In genomic region chr11:61280883-61281580, GRCh38 we compare ENCODE assay signal across 2 cellular contexts.
TF ChIP-seq lines count a peak whose summit lies in the region.

No MANE protein-coding gene starts in this region.

TF ChIP-seq in HEK293, 187 proteins besides CTCF, POLR2A, EP300 and RAD21:
- no peak for TF ChIP-seq REPIN1 (tag by site-specific recombination; IDR thresholded peaks at IDR 0.05; ENCODE audit: low read depth)
- TF ChIP-seq PRDM1 (tag by site-specific recombination; IDR thresholded peaks at IDR 0.05): 0 out of 2 replicates have a peak, but pooled peaks have one; percentile 21
- no peak for TF ChIP-seq ZNF677 (tag by site-specific recombination; IDR thresholded peaks at IDR 0.05)
- no peak for TF ChIP-seq ZSCAN16 (tag by site-specific recombination; IDR thresholded peaks at IDR 0.05)
- TF ChIP-seq ZSCAN5A (tag by site-specific recombination; IDR thresholded peaks at IDR 0.05): no peak
- TF ChIP-seq ZNF404 (tag by site-specific recombination; IDR thresholded peaks at IDR 0.05): no peak

TF ChIP-seq in H1, 55 proteins besides CTCF, POLR2A, EP300 and RAD21:
- no peak for TF ChIP-seq TAF7 (optimal IDR thresholded peaks at IDR 0.05; ENCODE audit: borderline replicate concordance, low read depth, low read length)
- no peak for TF ChIP-seq KDM5A (IDR thresholded peaks at IDR 0.05; ENCODE audit: low read length)
- no peak for TF ChIP-seq NRF1 (IDR thresholded peaks at IDR 0.05; ENCODE audit: low read depth, low read length)
- no peak for TF ChIP-seq HDAC6 (IDR thresholded peaks at IDR 0.05; ENCODE audit: low read depth, low read length)
- no peak for TF ChIP-seq SP4 (IDR thresholded peaks at IDR 0.05; ENCODE audit: low read length)
- TF ChIP-seq ATF2 (IDR thresholded peaks at IDR 0.05; ENCODE audit: low read length): no peak
- no peak for TF ChIP-seq CHD2 (IDR thresholded peaks at IDR 0.05; ENCODE audit: low read length)
- TF ChIP-seq MAX (IDR thresholded peaks at IDR 0.05): no peak
- no peak for TF ChIP-seq TEAD4 (IDR thresholded peaks at IDR 0.05; ENCODE audit: low read depth, low read length)
- no peak for TF ChIP-seq CTBP2 (IDR thresholded peaks at IDR 0.05; ENCODE audit: borderline replicate concordance, insufficient read depth, insufficient read length, low read length)
- TF ChIP-seq SIX5 (IDR thresholded peaks at IDR 0.05; ENCODE audit: low read depth, low read length): no peak
- no peak for TF ChIP-seq SUZ12 (IDR thresholded peaks at IDR 0.05; ENCODE audit: low read length)
- TF ChIP-seq E2F6 (IDR thresholded peaks at IDR 0.05): no peak
- no peak for TF ChIP-seq POU5F1 (IDR thresholded peaks at IDR 0.05; ENCODE audit: low read depth, low read length)
- TF ChIP-seq ZNF274 (IDR thresholded peaks at IDR 0.05; ENCODE audit: borderline replicate concordance, extremely low read depth, low read length): no peak
- no peak for TF ChIP-seq NANOG (IDR thresholded peaks at IDR 0.05; ENCODE audit: insufficient read depth, low read depth, low read length, poor library complexity, severe bottlenecking)
- TF ChIP-seq RFX5 (IDR thresholded peaks at IDR 0.05; ENCODE audit: borderline replicate concordance, low read depth, low read length): no peak
- no peak for TF ChIP-seq RBBP5 (IDR thresholded peaks at IDR 0.05; ENCODE audit: borderline replicate concordance, low read depth, low read length)
TF ChIP-seq in H1: peak in this region for 0.
